ENCODE assay signal across 8 cellular contexts in genomic region chr16:57984443-57985203, GRCh38. TPM values are rescaled to one million over a fixed set of nuclear protein-coding genes. Genes with fewer than 3 reads are reported as not detected.
DNase-seq lines count a peak whose midpoint lies in the region; ATAC-seq and TF ChIP-seq lines count a peak whose summit lies in the region.

No MANE protein-coding gene starts in this region.

- H3K9me3 ChIP-seq in MM.1S (replicated peaks; ENCODE audit: insufficient read depth, low read length) (no peaks in the 10 kb centered on the region), mononuclear cell (ENCODE audit: low read depth, low read length) (no peaks in the 10 kb centered on the region)

- no peak for TF ChIP-seq CTCF in MM.1S (IDR thresholded peaks at IDR 0.05; ENCODE audit: low read length)
- TF ChIP-seq CTCF in epithelial cell of esophagus (IDR thresholded peaks at IDR 0.05; ENCODE audit: insufficient read depth, low read depth, low read length, missing control alignments): no peak

- peak overlapping the region; percentile 84 for H2AFZ ChIP-seq in ACC112 (ENCODE audit: low read length, unreplicated experiment)
- H2AFZ ChIP-seq in MM.1S (ENCODE audit: low read length): peak overlapping the region; percentile 69; the same call in 1 of the 2 replicates

- H3K4me1 ChIP-seq in ACC112 (ENCODE audit: control insufficient read depth, insufficient read depth, low read length, unreplicated experiment): peaks cover 3% of the 10 kb centered on the region
- no peaks in the 10 kb centered on the region for H3K4me1 ChIP-seq in MM.1S (ENCODE audit: low read length)
- H3K4me1 ChIP-seq in mononuclear cell (ENCODE audit: insufficient read depth, low read length): peaks cover 13% of the 10 kb centered on the region

- H3K9me2 ChIP-seq in MM.1S (replicated peaks; ENCODE audit: insufficient read depth, low read length): no peaks in the 10 kb centered on the region

- peak; percentile 53 for ATAC-seq in GM19455 (IDR thresholded peaks at IDR 0.05; ENCODE audit: unreplicated experiment)

- peaks cover 9% of the 10 kb centered on the region; the same call in 1 of the 2 replicates for H3K27me3 ChIP-seq in ACC112 (ENCODE audit: insufficient read depth, low read length)
- H3K27me3 ChIP-seq in MM.1S (replicated peaks; ENCODE audit: insufficient read depth, low read length): no peaks in the 10 kb centered on the region
- H3K27me3 ChIP-seq in mononuclear cell (ENCODE audit: insufficient read depth, low read length): no peaks in the 10 kb centered on the region

- H3K27ac ChIP-seq in ACC112 (ENCODE audit: low read depth, low read length) (no peak overlapping the region), MM.1S (ENCODE audit: low read length) (no peak overlapping the region)

- no peaks in the 10 kb centered on the region for H4K20me1 ChIP-seq in MM.1S (ENCODE audit: insufficient read depth, low read length)

- H3K79me2 ChIP-seq in ACC112 (ENCODE audit: control insufficient read depth, insufficient read depth, low read length, unreplicated experiment) (no peaks in the 10 kb centered on the region), MM.1S (ENCODE audit: low read length) (no peaks in the 10 kb centered on the region)

- H3K4me2 ChIP-seq in MM.1S (ENCODE audit: low read depth, low read length): peak overlapping the region; percentile 50; the same call in 1 of the 2 replicates

- peak; percentile 25 for DNase-seq in MM.1S
- peak; percentile 84 for DNase-seq in activated CD8-positive, alpha-beta memory T cell treated with anti-CD3 and anti-CD28 coated beads, Interleukin-2, amount 50 U/mL, for 1 hour (ENCODE audit: extremely low read depth)
- DNase-seq in epithelial cell of esophagus (ENCODE audit: low read depth): peak; percentile 95
- DNase-seq in stimulated activated CD8-positive, alpha-beta memory T cell treated with anti-CD3 and anti-CD28 coated beads, Interleukin-2, amount 100 ng/mL, for 1 hour (ENCODE audit: low read depth in 2 of 2): peak; percentile 76 to 85
- no peak for DNase-seq in GF-D8 (lab: John Stamatoyannopoulos, UW)

- H3F3A ChIP-seq in MM.1S (ENCODE audit: insufficient read depth, low read length): no peaks in the 10 kb centered on the region

- no peaks in the 10 kb centered on the region for H3K36me3 ChIP-seq in ACC112 (ENCODE audit: insufficient read depth, low read length)
- no peaks in the 10 kb centered on the region for H3K36me3 ChIP-seq in MM.1S (replicated peaks; ENCODE audit: insufficient read depth, low read length)

- peak overlapping the region; percentile 79 for H3K4me3 ChIP-seq in ACC112 (ENCODE audit: low read depth, low read length)
- peak overlapping the region; percentile 15; the same call in 1 of the 2 replicates for H3K4me3 ChIP-seq in MM.1S (ENCODE audit: low read length)
- H3K4me3 ChIP-seq in epithelial cell of esophagus (ENCODE audit: low read length): peak overlapping the region; percentile 75
- H3K4me3 ChIP-seq in mononuclear cell (ENCODE audit: low read length): peak overlapping the region; percentile 40

- H3K9ac ChIP-seq in MM.1S (ENCODE audit: low read length): no peak overlapping the region

RNA-seq across cellular contexts. Expression of gene CNGB1, which starts 13.7 kb away (rescaled TPM):
- not detected for total RNA-seq in mononuclear cell

RNA-seq across cellular contexts. Expression of gene ZNF319, which starts 15.8 kb away (rescaled TPM):
- 5.7 TPM for total RNA-seq in mononuclear cell

RNA-seq across cellular contexts. Expression of gene USB1, which starts 16.6 kb away (rescaled TPM):
- total RNA-seq in mononuclear cell: 20.4 TPM

RNA-seq across cellular contexts. Expression of gene MMP15, which starts 40.9 kb away (rescaled TPM):
- total RNA-seq in mononuclear cell: 0.10 TPM

Comparison
In these comparisons a context has a peak if more than half of its experiments do, and no peak if none do; other contexts are left out.
1. H3K4me3 ChIP-seq: peak in every context shown above with its lines; median percentile 79 in ACC112; 75 in epithelial cell of esophagus; 40 in mononuclear cell; 15 in MM.1S.